9 cellular contexts compared by ENCODE assay signal in genomic region chr4:2402453-2402852, GRCh38. TPM values are rescaled to one million over a fixed set of nuclear protein-coding genes. Genes with fewer than 3 reads are reported as not detected.
DNase-seq lines count a peak whose midpoint lies in the region; ATAC-seq, FAIRE-seq and TF ChIP-seq lines count a peak whose summit lies in the region.
"Had no signal": no experiment of that assay in that cellular context is flagged by ENCODE, and none has a peak within 500 bp of the region (broad histone marks: within the 10 kb centered on the region; RNA-seq: fewer than 3 reads in every experiment).

No MANE protein-coding gene starts in this region.

- no peaks in the 10 kb centered on the region for H3K36me3 Mint-ChIP-seq in activated CD4-positive, alpha-beta T cell treated with anti-CD3 and anti-CD28 coated beads for 36 hours (ENCODE audit: low read depth)

- H3K4me1 Mint-ChIP-seq in activated CD4-positive, alpha-beta T cell treated with anti-CD3 and anti-CD28 coated beads for 36 hours, result peaks cover 29% of the 10 kb centered on the region

- H3K79me2 ChIP-seq in keratinocyte (ENCODE audit: control insufficient read depth, insufficient read depth, low read length), result no peaks in the 10 kb centered on the region

- H3K27ac Mint-ChIP-seq in activated CD4-positive, alpha-beta T cell treated with anti-CD3 and anti-CD28 coated beads for 36 hours, result no peak overlapping the region

- TF ChIP-seq CTCF in keratinocyte (optimal IDR thresholded peaks at IDR 0.05 in 1 of 3, IDR thresholded peaks at IDR 0.05 in 1 of 3, conservative IDR thresholded peaks at IDR 0.05 in 1 of 3; ENCODE audit: extremely low read depth in 1 of 3, insufficient read depth in 2 of 3, low read length in 3 of 3) (no peak), stomach (IDR thresholded peaks at IDR 0.05) (no peak)

- peak overlapping the region; percentile 39 for H3K4me2 ChIP-seq in keratinocyte (ENCODE audit: control insufficient read depth, extremely low read depth, insufficient read depth, low read depth, low read length)
- H3K4me2 ChIP-seq: BLaER1 had no signal

- H2AFZ ChIP-seq in keratinocyte (ENCODE audit: control insufficient read depth, low read length), result no peak overlapping the region

- H3K9ac ChIP-seq in adipocyte (ENCODE audit: low read length) (no peak overlapping the region), keratinocyte (ENCODE audit: control insufficient read depth, extremely low read depth, insufficient read depth, low read length) (no peak overlapping the region)
- H3K9ac ChIP-seq: BLaER1 had no signal

- H3K9me3 ChIP-seq in adipocyte (ENCODE audit: control insufficient read depth, low read length), result no peaks in the 10 kb centered on the region
- no peaks in the 10 kb centered on the region for H3K9me3 ChIP-seq in keratinocyte (ENCODE audit: control insufficient read depth, low read depth, low read length)
- no peaks in the 10 kb centered on the region for H3K9me3 ChIP-seq in stomach

- H3K9me3 Mint-ChIP-seq in activated CD4-positive, alpha-beta T cell treated with anti-CD3 and anti-CD28 coated beads for 36 hours (ENCODE audit: low read depth), result no peaks in the 10 kb centered on the region

- H3K27me3 ChIP-seq in adipocyte (replicated peaks; ENCODE audit: control insufficient read depth, insufficient read depth, low read length), result peaks cover 11% of the 10 kb centered on the region
- H3K27me3 ChIP-seq in keratinocyte (ENCODE audit: control insufficient read depth, extremely low read depth, insufficient read depth, low read length), result peaks cover 29% of the 10 kb centered on the region
- peaks cover 0 to 7% (median 0%) of the 10 kb centered on the region in 3 donors for H3K27me3 ChIP-seq in stomach

- DNase-seq in activated CD4-positive, alpha-beta T cell treated with anti-CD3 and anti-CD28 coated beads for 36 hours, result no peak
- no peak for DNase-seq in activated CD4-positive, alpha-beta T cell treated with anti-CD3 and anti-CD28 coated beads for 1 hour
- DNase-seq in adipocyte (ENCODE audit: low read depth), result no peak
- no peak for DNase-seq in keratinocyte (ENCODE audit: low read depth, low spot score)
- DNase-seq in stomach, result no peak
- no peak for DNase-seq in NCI-H526 (lab: John Stamatoyannopoulos, UW)

- dilution Hi-C loops in keratinocyte (cut with MboI; ENCODE audit: extremely low pct_ligation_motif_present, low sequenced_read_pairs), result no loop called here

- WGBS in stomach, 5 donors, result 4 to 21% (median 7%) methylated on average over 12 of the region's 12 CpGs

- H3K36me3 ChIP-seq in adipocyte (ENCODE audit: control insufficient read depth, insufficient read depth, low read length, severe bottlenecking) (no peaks in the 10 kb centered on the region), keratinocyte (ENCODE audit: control insufficient read depth in 2 of 2, extremely low read depth in 1 of 2, insufficient read depth in 2 of 2, low read length in 2 of 2) (no peaks in the 10 kb centered on the region), stomach (no peaks in the 10 kb centered on the region)
- H3K36me3 ChIP-seq: BLaER1 had no signal

- TF ChIP-seq EP300 in stomach (IDR thresholded peaks at IDR 0.05), result no peak

- H3K27ac ChIP-seq in keratinocyte (ENCODE audit: control insufficient read depth, insufficient read depth, low read length) (no peak overlapping the region), stomach (peak overlapping the region in 1 of 5 donors; percentile 24)
- H3K27ac ChIP-seq: BLaER1 had no signal

- peaks cover 2% of the 10 kb centered on the region for H4K20me1 ChIP-seq in keratinocyte (ENCODE audit: control insufficient read depth, extremely low read depth, insufficient read depth, low read length)

- H3K4me1 ChIP-seq in adipocyte (ENCODE audit: control insufficient read depth, insufficient read depth, low read length) (peaks cover 9% of the 10 kb centered on the region), keratinocyte (ENCODE audit: control insufficient read depth, extremely low read depth, insufficient read depth, low read length) (peaks cover 6% of the 10 kb centered on the region), stomach (peaks cover 18 to 23% (median 21%) of the 10 kb centered on the region in 4 donors)
- H3K4me1 ChIP-seq: BLaER1 had no signal

- ATAC-seq in activated CD4-positive, alpha-beta T cell treated with anti-CD3 and anti-CD28 coated beads for 36 hours, result peak; percentile 17
- ATAC-seq in GM18873 (IDR thresholded peaks at IDR 0.05; ENCODE audit: low FRiP score, unreplicated experiment) (no peak), GM18520 (IDR thresholded peaks at IDR 0.05; ENCODE audit: unreplicated experiment) (no peak)

- TF ChIP-seq POLR2A in stomach (IDR thresholded peaks at IDR 0.05), result no peak

- no peaks in the 10 kb centered on the region for H3K9me1 ChIP-seq in keratinocyte (ENCODE audit: control insufficient read depth, extremely low read depth, insufficient read depth, low read length)

- intact Hi-C loops in activated CD4-positive, alpha-beta T cell treated with anti-CD3 and anti-CD28 coated beads for 36 hours (cut with DNase I, micrococcal nuclease), result no loop called here
- intact Hi-C loops in stomach (cut with DNase I; ENCODE audit: low total_unique reads), result no loop called here

- no peak for FAIRE-seq in keratinocyte (lab: Jason Lieb, UNC)

- peak overlapping the region; percentile 69 for H3K4me3 ChIP-seq in adipocyte (ENCODE audit: low read length)
- no peak overlapping the region for H3K4me3 ChIP-seq in keratinocyte (ENCODE audit: control insufficient read depth in 2 of 3, extremely low read depth in 1 of 3, insufficient read depth in 2 of 3, low read depth in 1 of 3, low read length in 3 of 3)
- H3K4me3 ChIP-seq in stomach, result peak overlapping the region; percentile 22 to 40 (median 34)
- H3K4me3 ChIP-seq: BLaER1 had no signal

- peak overlapping the region; percentile 54 for H3K4me3 Mint-ChIP-seq in activated CD4-positive, alpha-beta T cell treated with anti-CD3 and anti-CD28 coated beads for 36 hours

- H3K27me3 Mint-ChIP-seq in activated CD4-positive, alpha-beta T cell treated with anti-CD3 and anti-CD28 coated beads for 36 hours, result no peaks in the 10 kb centered on the region

- POLR2A ChIA-PET in activated CD4-positive, alpha-beta T cell treated with anti-CD3 and anti-CD28 coated beads for 36 hours (lab: Charles Lee), result no interaction called here

- CTCF ChIA-PET in activated CD4-positive, alpha-beta T cell treated with anti-CD3 and anti-CD28 coated beads for 36 hours (lab: Charles Lee), result interaction anchor here (1.5 to 2.3 kb wide), 2 partner anchors 10 to 182 kb away, joined by 3 to 10 read pairs; no protein-coding TSS in a partner anchor

RNA-seq across cellular contexts. Expression of gene ZFYVE28, which starts 16.0 kb away (rescaled TPM):
- 1 to 10 TPM; 8.7 to 9.3 TPM for total RNA-seq in activated CD4-positive, alpha-beta T cell treated with anti-CD3 and anti-CD28 coated beads for 36 hours
- polyA plus RNA-seq in keratinocyte, result 0.16 to 0.72 TPM (median 0.33 TPM) in 3 replicates
- polyA plus RNA-seq in keratinocyte (2011; ENCODE audit: low read depth), result 0.59 TPM
- 0.67 and 0.88 TPM in 2 replicates for polyA plus RNA-seq in keratinocyte (2011; cell fraction: cytosol; rRNA removed)
- 1.3 and 2.1 TPM in 2 replicates for polyA plus RNA-seq in keratinocyte (2011; cell fraction: nucleus; rRNA removed)
- polyA plus RNA-seq in keratinocyte (2012; ENCODE audit: low replicate concordance), result 0.38 and 0.79 TPM in 2 replicates
- 0.42 to 0.75 TPM (median 0.63 TPM) in 3 replicates for polyA minus RNA-seq in keratinocyte
- polyA minus RNA-seq in keratinocyte (2011; cell fraction: cytosol; rRNA and poly(A)+ RNA removed), result 0.58 TPM
- 0.95 and 1.3 TPM in 2 replicates for polyA minus RNA-seq in keratinocyte (2011; cell fraction: nucleus; rRNA and poly(A)+ RNA removed)
- total RNA-seq in stomach, result 10 to 100 TPM in 3 of 5 donors, 1 to 10 TPM in 2; 5.1 to 88.8 (median 16.9) TPM
- polyA plus RNA-seq in stomach, result 1 to 10 TPM; 4.9 to 6.5 (median 5.3) TPM

RNA-seq across cellular contexts. Expression of gene CFAP99, which starts 16.3 kb away (rescaled TPM):
- total RNA-seq in activated CD4-positive, alpha-beta T cell treated with anti-CD3 and anti-CD28 coated beads for 36 hours, result under 1 TPM in 1 of 2 experiments, not detected in 1; 0.05 TPM
- not detected in 3 replicates for polyA plus RNA-seq in keratinocyte
- not detected for polyA plus RNA-seq in keratinocyte (2011; ENCODE audit: low read depth)
- polyA plus RNA-seq in keratinocyte (2011; cell fraction: cytosol; rRNA removed), result not detected in 2 replicates
- not detected in 2 replicates for polyA plus RNA-seq in keratinocyte (2011; cell fraction: nucleus; rRNA removed)
- polyA plus RNA-seq in keratinocyte (2012; ENCODE audit: low replicate concordance), result not detected in 2 replicates
- polyA minus RNA-seq in keratinocyte, result not detected in 3 replicates
- not detected for polyA minus RNA-seq in keratinocyte (2011; cell fraction: cytosol; rRNA and poly(A)+ RNA removed)
- not detected in 2 replicates for polyA minus RNA-seq in keratinocyte (2011; cell fraction: nucleus; rRNA and poly(A)+ RNA removed)
- total RNA-seq in stomach, result 1 to 10 TPM in 1 of 5 donors, under 1 TPM in 2, not detected in 2; 0.45 to 1.4 (median 0.92) TPM
- polyA plus RNA-seq in stomach, result under 1 TPM in 2 of 3 donors, not detected in 1; 0.05 to 0.62 TPM

Comparison
In these comparisons a context has a peak if more than half of its experiments do, and no peak if none do; other contexts are left out.
1. H3K4me3 ChIP-seq: peak in adipocyte (single experiment) and stomach (4 of 4); none in keratinocyte (0 of 3).